10 cellular contexts compared by ENCODE assay signal in the genomic region with DNA sequence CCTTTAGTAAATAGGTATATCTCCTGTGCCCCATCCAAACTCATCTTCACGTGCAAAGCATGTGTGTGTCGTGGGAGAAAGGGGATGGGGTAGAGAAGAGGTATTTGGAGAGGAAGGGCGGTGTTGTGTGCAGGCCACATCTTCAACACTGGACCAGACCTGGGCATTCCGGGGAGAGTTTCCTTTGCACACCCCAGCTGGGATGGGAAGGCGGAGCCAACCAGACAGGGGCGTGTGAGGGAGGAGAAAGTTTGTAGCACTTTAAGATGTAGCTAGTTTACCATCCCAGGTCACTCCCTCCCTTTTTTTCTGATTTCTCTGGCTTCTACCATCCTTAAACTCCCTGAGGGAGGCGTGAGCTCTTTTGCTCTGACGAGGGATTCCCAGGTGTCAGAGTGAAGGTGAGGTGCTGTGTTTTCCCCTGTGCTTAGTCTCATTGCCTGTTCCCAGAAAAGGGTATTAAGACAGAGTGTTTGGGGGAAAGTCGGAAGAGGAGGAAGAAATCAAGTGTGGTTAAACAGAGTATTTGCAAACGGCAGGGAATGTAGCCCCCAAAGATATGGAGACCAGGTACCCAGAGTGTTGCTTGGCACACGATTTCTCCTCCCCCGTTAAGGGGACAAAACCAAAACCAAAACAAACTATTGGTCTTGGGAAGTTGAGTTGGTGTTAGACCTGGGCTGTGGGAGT. TPM values are rescaled to one million over a fixed set of nuclear protein-coding genes. Genes with fewer than 3 reads are reported as not detected.
DNase-seq lines count a peak whose midpoint lies in the region; ATAC-seq and TF ChIP-seq lines count a peak whose summit lies in the region.
"Had no signal": no experiment of that assay in that cellular context is flagged by ENCODE, and none has a peak within 500 bp of the region (broad histone marks: within the 10 kb centered on the region; RNA-seq: fewer than 3 reads in every experiment).

No MANE protein-coding gene starts in this region.

- no peaks in the 10 kb centered on the region for H3K9me3 ChIP-seq in colonic mucosa

- no peaks in the 10 kb centered on the region; the same call in 1 of the 2 replicates for H3K27me3 ChIP-seq in BJ (ENCODE audit: control insufficient read depth, insufficient read depth, low read length)
- H3K27me3 ChIP-seq in colonic mucosa, result no peaks in the 10 kb centered on the region

- H3K4me3 Mint-ChIP-seq in nephron progenitor cell, result no peak overlapping the region
- H3K4me3 Mint-ChIP-seq: T-helper 1 cell treated with Interleukin-12 subunit alpha and Interleukin-12 subunit beta and Interleukin-4 antibody, amounts not matched to agents 30 μg/mL and 1 μg/mL, for 36 hours had no signal

- H3K4me1 Mint-ChIP-seq in nephron progenitor cell, result peaks cover 40% of the 10 kb centered on the region

- H3K9me3 Mint-ChIP-seq in nephron progenitor cell, result no peaks in the 10 kb centered on the region
- H3K9me3 Mint-ChIP-seq: T-helper 1 cell treated with Interleukin-12 subunit alpha and Interleukin-12 subunit beta and Interleukin-4 antibody, amounts not matched to agents 30 μg/mL and 1 μg/mL, for 36 hours had no signal

- ATAC-seq in HG02588 (IDR thresholded peaks at IDR 0.05; ENCODE audit: unreplicated experiment) (peak; percentile 17), HG03469 (IDR thresholded peaks at IDR 0.05; ENCODE audit: unreplicated experiment) (no peak), GM21447 (IDR thresholded peaks at IDR 0.05; ENCODE audit: unreplicated experiment) (no peak)

- DNase-seq in BJ (ENCODE audit: low read depth) (no peak), colonic mucosa (peak; percentile 57), nephron progenitor cell (peak; percentile 51), D341Med (ENCODE audit: low spot score) (no peak), SKM-1 treated with dmso at 0.1 percent for 144 hours (lab: John Stamatoyannopoulos, UW; ENCODE audit: unreplicated experiment) (no peak)
- DNase-seq: GDM1 had no signal

- CTCF ChIA-PET in BJ (lab: Yijun Ruan, JAX), result interaction anchor here (0.7 to 1.1 kb wide), 2 partner anchors 528 to 1069 kb away, joined by 3 read pairs; no protein-coding TSS in a partner anchor

- peak overlapping the region; percentile 67 for H3K27ac ChIP-seq in colonic mucosa

- no peaks in the 10 kb centered on the region for H3K27me3 Mint-ChIP-seq in nephron progenitor cell (ENCODE audit: low read depth, poor library complexity)

- H3K9ac ChIP-seq in colonic mucosa (ENCODE audit: low read depth in 2 of 2, low read length in 2 of 2), result peak overlapping the region in 1 of 2 donors; percentile 47

- POLR2A ChIA-PET in BJ (lab: Charles Lee), result no interaction called here

- TF ChIP-seq CTCF in BJ (IDR thresholded peaks at IDR 0.05; ENCODE audit: insufficient read depth, low read depth, low read length) (no peak), colonic mucosa (IDR thresholded peaks at IDR 0.05) (no peak), nephron progenitor cell (IDR thresholded peaks at IDR 0.05) (no peak)

- peaks cover 3% of the 10 kb centered on the region for H3K36me3 Mint-ChIP-seq in nephron progenitor cell (ENCODE audit: low read depth)

- intact Hi-C loops in colonic mucosa (cut with DNase I), result loop anchor here (10.0 kb wide), 2 partner anchors 142 to 702 kb away; no protein-coding TSS in a partner anchor

- no peaks in the 10 kb centered on the region for H3K4me1 ChIP-seq in colonic mucosa

- H3K36me3 ChIP-seq in BJ (ENCODE audit: control insufficient read depth, insufficient read depth, low read length) (no peaks in the 10 kb centered on the region), colonic mucosa (no peaks in the 10 kb centered on the region)

- no peak overlapping the region for H3K27ac Mint-ChIP-seq in nephron progenitor cell
- H3K27ac Mint-ChIP-seq: T-helper 1 cell treated with Interleukin-12 subunit alpha and Interleukin-12 subunit beta and Interleukin-4 antibody, amounts not matched to agents 30 μg/mL and 1 μg/mL, for 36 hours had no signal

- H3K4me3 ChIP-seq in BJ (ENCODE audit: low read depth, low read length) (0 out of 2 replicates have a peak overlapping the region, but pooled peaks have one; percentile 11), colonic mucosa (no peak overlapping the region)

RNA-seq across cellular contexts. Expression of a gene that starts 1.6 kb away (rescaled TPM):
- 2.6 and 2.9 TPM in 2 replicates for polyA plus RNA-seq in BJ (2011; rRNA removed)
- polyA minus RNA-seq in BJ (2011; rRNA and poly(A)+ RNA removed), result 4.7 and 5.9 TPM in 2 replicates
- 10 to 100 TPM in 1 of 2 donors, 1 to 10 TPM in 1; 9.6 to 11.8 TPM for total RNA-seq in colonic mucosa

Comparison
In these comparisons a context has a peak if more than half of its experiments do, and no peak if none do; other contexts are left out.
1. DNase-seq: peak in colonic mucosa (single experiment) and nephron progenitor cell (single experiment); none in BJ (single experiment), D341Med (single experiment) and SKM-1 treated with dmso at 0.1 percent for 144 hours (single experiment).